ENCODE assay signal across 8 cellular contexts in the genomic region with DNA sequence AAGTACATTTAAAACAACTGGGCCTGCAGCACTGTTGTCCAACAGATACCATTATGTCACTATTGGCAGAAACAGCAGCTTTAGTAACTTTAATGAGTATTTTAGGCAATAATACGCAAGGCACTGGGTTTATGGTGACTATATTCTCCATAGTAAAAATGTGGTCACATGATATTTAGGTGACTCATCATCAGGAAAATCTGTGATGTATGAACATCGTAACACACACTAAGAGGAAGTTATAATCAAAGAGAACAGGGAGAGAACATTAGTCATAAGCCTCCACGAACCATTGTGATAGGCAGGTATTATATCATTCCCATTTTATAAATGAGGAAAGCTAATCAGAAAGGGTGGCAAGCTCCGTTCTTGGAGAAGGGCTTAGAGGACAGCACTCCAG. TPM values are rescaled to one million over a fixed set of nuclear protein-coding genes. Genes with fewer than 3 reads are reported as not detected.
DNase-seq lines count a peak whose midpoint lies in the region; ATAC-seq and TF ChIP-seq lines count a peak whose summit lies in the region.
"Had no signal": no experiment of that assay in that cellular context is flagged by ENCODE, and none has a peak within 500 bp of the region (broad histone marks: within the 10 kb centered on the region; RNA-seq: fewer than 3 reads in every experiment).

No MANE protein-coding gene starts in this region.

- peak in 1 of 2 donors; percentile 26 for TF ChIP-seq POLR2A in Peyer's patch (IDR thresholded peaks at IDR 0.05)

- H3K27ac ChIP-seq in Peyer's patch: peak overlapping the region in 3 of 4 donors; percentile 29 to 76 (median 63)
- no peak overlapping the region for H3K27ac ChIP-seq in CD8-positive, alpha-beta memory T cell (ENCODE audit: low read depth, low read length)

- TF ChIP-seq CTCF in Peyer's patch (IDR thresholded peaks at IDR 0.05): no peak
- TF ChIP-seq CTCF in fibroblast of pulmonary artery (IDR thresholded peaks at IDR 0.05; ENCODE audit: low read length, missing control alignments): no peak

- H3K36me3 Mint-ChIP-seq in CD8-positive, alpha-beta memory T cell: no peaks in the 10 kb centered on the region

- CTCF ChIA-PET in CD8-positive, alpha-beta memory T cell (lab: Charles Lee): no interaction called here

- intact Hi-C loops in sciatic nerve (cut with DNase I): no loop called here

- H3K27ac Mint-ChIP-seq in CD8-positive, alpha-beta memory T cell: no peak overlapping the region
- H3K27ac Mint-ChIP-seq: dendritic cell treated with granulocyte-macrophage colony-stimulating factor and Interleukin-4, amounts not matched to agents 40 ng/mL and 50 ng/mL, for 4 days had no signal

- H3K27me3 ChIP-seq in Peyer's patch: no peaks in the 10 kb centered on the region
- H3K27me3 ChIP-seq in CD8-positive, alpha-beta memory T cell (ENCODE audit: insufficient read depth, low read length, poor library complexity, severe bottlenecking): no peaks in the 10 kb centered on the region

- DNase-seq in HCEC 1CT (peak; percentile 88), Peyer's patch (no peak), fibroblast of pulmonary artery (ENCODE audit: low read depth) (peak; percentile 90), sciatic nerve (ENCODE audit: low spot score) (no peak), COLO668 (lab: John Stamatoyannopoulos, UW; ENCODE audit: unreplicated experiment) (no peak), NCI-H1105 treated with DMSO at 0.1 percent for 48 hours (lab: John Stamatoyannopoulos, UW) (no peak)
- no peak for DNase-seq in CD8-positive, alpha-beta memory T cell

- H3K4me3 ChIP-seq in Peyer's patch (no peak overlapping the region), fibroblast of pulmonary artery (replicated peaks; ENCODE audit: low read depth, low read length) (no peak overlapping the region)
- H3K4me3 ChIP-seq in CD8-positive, alpha-beta memory T cell (ENCODE audit: low read length): no peak overlapping the region

- peaks cover 3 to 7% (median 6%) of the 10 kb centered on the region in 3 donors for H3K4me1 Mint-ChIP-seq in CD8-positive, alpha-beta memory T cell

- POLR2A ChIA-PET in CD8-positive, alpha-beta memory T cell (lab: Charles Lee): no interaction called here

- no peaks in the 10 kb centered on the region for H3K27me3 Mint-ChIP-seq in CD8-positive, alpha-beta memory T cell
- H3K27me3 Mint-ChIP-seq: dendritic cell treated with granulocyte-macrophage colony-stimulating factor and Interleukin-4, amounts not matched to agents 40 ng/mL and 50 ng/mL, for 4 days had no signal

- no peaks in the 10 kb centered on the region for H3K9me3 ChIP-seq in Peyer's patch
- no peaks in the 10 kb centered on the region for H3K9me3 ChIP-seq in CD8-positive, alpha-beta memory T cell (ENCODE audit: low read length)

- peaks cover 0 to 4% (median 0%) of the 10 kb centered on the region in 3 donors for H3K36me3 ChIP-seq in Peyer's patch
- no peaks in the 10 kb centered on the region for H3K36me3 ChIP-seq in CD8-positive, alpha-beta memory T cell (ENCODE audit: insufficient read depth, low read length)

- no peaks in the 10 kb centered on the region for H3K9me3 Mint-ChIP-seq in CD8-positive, alpha-beta memory T cell

- peaks cover 0 to 4% (median 0%) of the 10 kb centered on the region in 4 donors for H3K4me1 ChIP-seq in Peyer's patch
- H3K4me1 ChIP-seq in CD8-positive, alpha-beta memory T cell (ENCODE audit: insufficient read depth, low read length): no peaks in the 10 kb centered on the region

- peak; percentile 44 for ATAC-seq in sciatic nerve

- no peak overlapping the region for H3K4me3 Mint-ChIP-seq in CD8-positive, alpha-beta memory T cell
- H3K4me3 Mint-ChIP-seq: dendritic cell treated with granulocyte-macrophage colony-stimulating factor and Interleukin-4, amounts not matched to agents 40 ng/mL and 50 ng/mL, for 4 days had no signal

RNA-seq across cellular contexts. Expression of a gene that starts 36.9 kb away (rescaled TPM):
- total RNA-seq in Peyer's patch: 100 to 1,000 TPM in 1 of 4 donors, 10 to 100 TPM in 3; 31.4 to 103 (median 45.9) TPM
- total RNA-seq in sciatic nerve: 115 TPM
- total RNA-seq in CD8-positive, alpha-beta memory T cell: 1 to 10 TPM; 2.8 to 3.5 TPM
- polyA plus RNA-seq in CD8-positive, alpha-beta memory T cell: not detected

Comparison
In these comparisons a context has a peak if more than half of its experiments do, and no peak if none do; other contexts are left out.
1. DNase-seq: peak in HCEC 1CT (single experiment) and fibroblast of pulmonary artery (single experiment); none in Peyer's patch (0 of 3), sciatic nerve (single experiment), COLO668 (single experiment), CD8-positive, alpha-beta memory T cell (0 of 5) and NCI-H1105 treated with DMSO at 0.1 percent for 48 hours (single experiment).
2. RNA of a gene that starts 36.9 kb away (total RNA-seq): 115 TPM in sciatic nerve (single experiment) and 31.4 to 103 TPM in Peyer's patch; 2.8 to 3.5 TPM in CD8-positive, alpha-beta memory T cell; every median in the first group is over 4 times any median in the second.